ENCODE assay signal across 26 cellular contexts in the genomic region with DNA sequence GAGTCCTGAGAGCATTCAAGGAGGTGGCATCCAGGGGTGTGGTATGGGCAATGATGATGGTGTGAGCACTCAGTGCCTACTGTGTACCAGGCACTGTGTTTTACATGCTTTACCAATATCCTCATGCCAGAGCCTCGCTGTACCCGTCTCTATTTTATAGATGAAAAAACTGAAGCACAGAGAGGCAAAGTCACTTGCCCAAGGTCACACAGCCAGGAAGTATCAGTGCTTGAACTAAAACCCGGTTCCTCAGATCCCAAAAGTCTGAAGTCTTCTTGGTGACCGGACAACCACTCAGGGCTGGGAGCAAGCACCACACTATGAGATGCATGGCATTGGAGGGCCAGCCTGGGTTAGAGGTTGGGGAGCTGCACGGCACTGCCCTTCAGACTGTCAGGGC.
"Had no signal": no experiment of that assay in that cellular context is flagged by ENCODE, and none has a peak within 500 bp of the region (broad histone marks: within the 10 kb centered on the region; RNA-seq: fewer than 3 reads in every experiment).

No MANE protein-coding gene starts in this region.

- H3K9me3 Mint-ChIP-seq: activated CD4-positive, alpha-beta memory T cell treated with anti-CD3 and anti-CD28 coated beads, Interleukin-2, amount 10 ng/mL, durations not matched to agents 7 days and 5 days; activated CD4-positive, alpha-beta T cell treated with anti-CD3 and anti-CD28 coated beads, Interleukin-2, amount 10 ng/mL, durations not matched to agents 7 days and 5 days; activated naive CD8-positive, alpha-beta T cell treated with anti-CD3 and anti-CD28 coated beads, Interleukin-2, amount 10 ng/mL, durations not matched to agents 7 days and 5 days; activated T-helper 17 cell treated with anti-CD3 and anti-CD28 coated beads, Interleukin-2, amount 50 U/mL, for 72 hours had no signal

- H3K4me1 Mint-ChIP-seq: activated B cell treated with CpG ODN at 0.5 μM for 24 hours; activated CD4-positive, alpha-beta memory T cell treated with anti-CD3 and anti-CD28 coated beads, Interleukin-2, amount 10 ng/mL, durations not matched to agents 7 days and 5 days; activated CD4-positive, alpha-beta T cell treated with anti-CD3 and anti-CD28 coated beads, Interleukin-2, amount 10 ng/mL, durations not matched to agents 7 days and 5 days; activated naive CD8-positive, alpha-beta T cell treated with anti-CD3 and anti-CD28 coated beads, Interleukin-2, amount 10 ng/mL, durations not matched to agents 7 days and 5 days; activated T-helper 17 cell treated with anti-CD3 and anti-CD28 coated beads, Interleukin-2, amount 50 U/mL, for 72 hours; T-cell had no signal

- H3K27me3 Mint-ChIP-seq: activated T-helper 17 cell treated with anti-CD3 and anti-CD28 coated beads, Interleukin-2, amount 50 U/mL, for 72 hours had no signal

- H3K36me3 ChIP-seq: adrenal gland, breast epithelium had no signal

- H3K36me3 Mint-ChIP-seq: activated naive CD8-positive, alpha-beta T cell treated with anti-CD3 and anti-CD28 coated beads, Interleukin-2, amount 10 ng/mL, durations not matched to agents 7 days and 5 days; T-cell had no signal

- H3K27ac ChIP-seq: adrenal gland, breast epithelium, KMS-11, SK-N-MC had no signal

- H3K4me2 ChIP-seq: KMS-11 had no signal

- H3K4me3 Mint-ChIP-seq: activated B cell treated with CpG ODN at 0.5 μM for 24 hours; activated CD4-positive, alpha-beta memory T cell treated with anti-CD3 and anti-CD28 coated beads, Interleukin-2, amount 10 ng/mL, durations not matched to agents 7 days and 5 days; activated CD4-positive, alpha-beta T cell treated with anti-CD3 and anti-CD28 coated beads, Interleukin-2, amount 10 ng/mL, durations not matched to agents 7 days and 5 days; activated naive CD8-positive, alpha-beta T cell treated with anti-CD3 and anti-CD28 coated beads, Interleukin-2, amount 10 ng/mL, durations not matched to agents 7 days and 5 days; activated T-helper 17 cell treated with anti-CD3 and anti-CD28 coated beads, Interleukin-2, amount 50 U/mL, for 72 hours; T-cell had no signal

- FAIRE-seq: TTC549 had no signal

- H3K4me1 ChIP-seq: adrenal gland, breast epithelium had no signal

- H3K9ac ChIP-seq: KMS-11 had no signal

- H3K27ac Mint-ChIP-seq: activated B cell treated with CpG ODN at 0.5 μM for 24 hours; activated CD4-positive, alpha-beta memory T cell treated with anti-CD3 and anti-CD28 coated beads, Interleukin-2, amount 10 ng/mL, durations not matched to agents 7 days and 5 days; activated CD4-positive, alpha-beta T cell treated with anti-CD3 and anti-CD28 coated beads, Interleukin-2, amount 10 ng/mL, durations not matched to agents 7 days and 5 days; activated naive CD8-positive, alpha-beta T cell treated with anti-CD3 and anti-CD28 coated beads, Interleukin-2, amount 10 ng/mL, durations not matched to agents 7 days and 5 days; activated T-helper 17 cell treated with anti-CD3 and anti-CD28 coated beads, Interleukin-2, amount 50 U/mL, for 72 hours; T-cell had no signal

- ATAC-seq: activated T-helper 17 cell treated with anti-CD3 and anti-CD28 coated beads, Interleukin-2, amount 50 U/mL, for 72 hours; Right ventricle myocardium inferior; T-cell had no signal

- DNase-seq: activated B cell treated with CpG ODN at 0.5 μM for 24 hours; activated CD4-positive, alpha-beta memory T cell treated with anti-CD3 and anti-CD28 coated beads, Interleukin-2, amount 10 ng/mL, durations not matched to agents 7 days and 5 days; activated CD4-positive, alpha-beta T cell treated with anti-CD3 and anti-CD28 coated beads, Interleukin-2, amount 10 ng/mL, durations not matched to agents 7 days and 5 days; activated naive CD4-positive, alpha-beta T cell treated with anti-CD3 and anti-CD28 coated beads, Interleukin-2, amount 50 U/mL, for 16 hours; activated naive CD8-positive, alpha-beta T cell treated with anti-CD3 and anti-CD28 coated beads, Interleukin-2, amount 10 ng/mL, durations not matched to agents 7 days and 5 days; activated T-cell treated with anti-CD3 and anti-CD28 coated beads for 4 hours; activated T-cell treated with anti-CD3 and anti-CD28 coated beads, Interleukin-2, amount 50 U/mL, for 48 hours; adrenal gland; anterior cingulate cortex; central memory CD4-positive, alpha-beta T cell; NCI-H1092; NCI-H1930; NCI-H2171; NCI-H526 treated with DMSO at 0.1 percent for 48 hours; NK-92 treated with Interleukin-12 subunit alpha and Interleukin-12 subunit beta, amount 100 ng/mL, for 24 hours; OCI-M1; RPMI8226; T-cell; T-helper 2 cell; T1000 had no signal

- H3K4me3 ChIP-seq: adrenal gland, breast epithelium, SK-N-MC had no signal
